Comparison of ENCODE assay signal across 18 cellular contexts in the genomic region with DNA sequence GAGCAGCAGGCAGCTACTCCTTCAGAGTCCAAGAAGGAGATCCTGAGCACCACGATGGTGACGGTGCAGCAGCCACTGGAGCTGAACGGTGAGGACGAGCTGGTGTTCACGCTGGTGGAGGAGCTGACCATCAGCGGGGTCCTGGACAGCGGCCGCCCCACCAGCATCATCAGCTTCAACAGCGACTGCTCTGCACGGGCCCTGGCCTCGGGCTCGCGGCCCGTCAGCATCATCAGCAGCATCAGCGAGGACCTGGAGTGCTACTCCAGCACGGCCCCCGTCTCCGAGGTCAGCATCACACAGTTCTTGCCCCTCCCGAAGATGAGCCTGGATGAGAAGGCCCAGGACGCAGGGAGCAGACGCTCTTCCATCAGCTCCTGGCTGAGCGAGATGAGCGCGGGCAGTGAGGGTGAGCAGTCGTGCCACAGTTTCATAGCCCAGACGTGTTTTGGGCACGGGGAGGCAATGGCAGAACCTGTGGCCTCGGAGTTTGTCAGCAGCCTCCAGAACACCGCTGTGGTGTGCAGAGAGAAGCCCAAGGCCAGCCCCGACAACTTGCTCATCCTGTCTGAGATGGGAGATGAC.
"Had no signal": no experiment of that assay in that cellular context is flagged by ENCODE, and none has a peak within 500 bp of the region (broad histone marks: within the 10 kb centered on the region; RNA-seq: fewer than 3 reads in every experiment).

No MANE protein-coding gene starts in this region.

- H3K4me3 Mint-ChIP-seq: naive thymus-derived CD8-positive, alpha-beta T cell had no signal

- H3K27me3 ChIP-seq: gastrocnemius medialis, ovary, right atrium auricular region, thyroid gland, upper lobe of right lung, vagina had no signal

- H3K9me3 ChIP-seq: esophagus muscularis mucosa, gastrocnemius medialis, heart right ventricle, left lung, ovary, right atrium auricular region, suprapubic skin, thyroid gland, upper lobe of right lung, vagina had no signal

- H3K27ac ChIP-seq: epithelial cell of prostate, esophagus muscularis mucosa, gastrocnemius medialis, heart right ventricle, left lung, ovary, right atrium auricular region, suprapubic skin, thyroid gland, upper lobe of right lung, vagina had no signal

- H3K27ac Mint-ChIP-seq: naive thymus-derived CD8-positive, alpha-beta T cell had no signal

- H3K36me3 ChIP-seq: esophagus muscularis mucosa, gastrocnemius medialis, heart right ventricle, left lung, ovary, right atrium auricular region, suprapubic skin, thyroid gland, upper lobe of right lung, vagina had no signal

- H3K4me3 ChIP-seq: esophagus muscularis mucosa, gastrocnemius medialis, heart right ventricle, left lung, ovary, right atrium auricular region, suprapubic skin, thyroid gland, upper lobe of right lung, vagina had no signal

- H3K4me1 ChIP-seq: gastrocnemius medialis, suprapubic skin, thyroid gland, upper lobe of right lung, vagina had no signal

- DNase-seq: effector memory CD4-positive, alpha-beta T cell; gastrocnemius medialis; heart right ventricle; hypothalamus; left lung; mesendoderm; naive thymus-derived CD8-positive, alpha-beta T cell; ovary; small intestine; stimulated activated CD4-positive, alpha-beta T cell treated with anti-CD3 and anti-CD28 coated beads, Interleukin-2, amount 100 ng/mL, for 48 hours; stimulated activated naive CD4-positive, alpha-beta T cell treated with Interleukin-2 at 50 U/mL for 16 hours; thyroid gland; upper lobe of right lung had no signal
